In genomic region chr1:232805269-232806070, GRCh38 we compare ENCODE assay signal across 8 cellular contexts. TPM values are rescaled to one million over a fixed set of nuclear protein-coding genes. Genes with fewer than 3 reads are reported as not detected.
A peak's percentile ranks its signal among the peaks of the same experiment; 100 is the strongest.
DNase-seq lines count a peak whose midpoint lies in the region; ATAC-seq, FAIRE-seq and TF ChIP-seq lines count a peak whose summit lies in the region.

Gene MAP10 (plus strand): TSS chr1:232805416. CDS start chr1:232805450, 34 bp downstream.

- peak within 1 kb of the TSS; percentile 38 for H3K27ac Mint-ChIP-seq in activated CD4-positive, alpha-beta memory T cell treated with anti-CD3 and anti-CD28 coated beads for 36 hours

- no peak for TF ChIP-seq CTCF in lower leg skin (IDR thresholded peaks at IDR 0.05)

- H3K4me3 Mint-ChIP-seq in activated CD4-positive, alpha-beta memory T cell treated with anti-CD3 and anti-CD28 coated beads for 36 hours: peak within 1 kb of the TSS; percentile 84

- peaks cover 7% of the 10 kb centered on the region for H3K36me3 Mint-ChIP-seq in activated CD4-positive, alpha-beta memory T cell treated with anti-CD3 and anti-CD28 coated beads for 36 hours

- 9 to 19% methylated on average over 59 to 61 of the region's 74 CpGs for WGBS in lower leg skin, 2 donors

- no peaks in the 10 kb centered on the region for H3K27me3 Mint-ChIP-seq in activated CD4-positive, alpha-beta memory T cell treated with anti-CD3 and anti-CD28 coated beads for 36 hours

- POLR2A ChIA-PET in activated CD4-positive, alpha-beta memory T cell treated with anti-CD3 and anti-CD28 coated beads for 36 hours (lab: Charles Lee): interaction anchor here (1.0 to 1.1 kb wide), 2 partner anchors 118 to 145 kb away, joined by 3 read pairs; partner anchors contain the start of gene NTPCR

- H3K9me3 Mint-ChIP-seq in activated CD4-positive, alpha-beta memory T cell treated with anti-CD3 and anti-CD28 coated beads for 36 hours: peaks cover 28% of the 10 kb centered on the region

- TF ChIP-seq POLR2A in GM12891 (IDR thresholded peaks at IDR 0.05; ENCODE audit: low read depth, low read length): peak; percentile 77
- no peak for TF ChIP-seq POLR2A in lower leg skin (IDR thresholded peaks at IDR 0.05)

- H3K4me3 ChIP-seq in lower leg skin (ENCODE audit: low read depth, poor library complexity, severe bottlenecking): peak within 1 kb of the TSS; percentile 62

- ATAC-seq in HG02852 (IDR thresholded peaks at IDR 0.05; ENCODE audit: unreplicated experiment): peak; percentile 90

- intact Hi-C loops in activated CD4-positive, alpha-beta memory T cell treated with anti-CD3 and anti-CD28 coated beads for 36 hours (cut with micrococcal nuclease): loop anchor here (1.0 to 2.0 kb wide), 2 partner anchors 119 to 145 kb away; partner anchors contain the start of gene NTPCR
- intact Hi-C loops in lower leg skin (cut with DNase I; ENCODE audit: low total_unique reads): no loop called here

- DNase-seq in GM12891 (ENCODE audit: insufficient read length, low spot score): peak; percentile 71
- peak; percentile 80 for DNase-seq in NCI-H2227 treated with DMSO at 0.1 percent for 48 hours (lab: John Stamatoyannopoulos, UW)
- DNase-seq in activated CD4-positive, alpha-beta memory T cell treated with anti-CD3 and anti-CD28 coated beads for 36 hours: peak; percentile 84
- peak; percentile 42 to 62 for DNase-seq in dermis microvascular lymphatic vessel endothelial cell (ENCODE audit: low read depth in 2 of 2)
- DNase-seq in lower leg skin (ENCODE audit: low spot score in 2 of 2): peak; percentile 29 to 92
- DNase-seq in stimulated activated CD4-positive, alpha-beta T cell treated with anti-CD3 and anti-CD28 coated beads, Interleukin-4, amount 100 ng/mL, for 1 hour: peak; percentile 72
- no peak for DNase-seq in NCI-H1048 (lab: John Stamatoyannopoulos, UW)

- peaks cover 21% of the 10 kb centered on the region for H3K4me1 Mint-ChIP-seq in activated CD4-positive, alpha-beta memory T cell treated with anti-CD3 and anti-CD28 coated beads for 36 hours (ENCODE audit: low read depth)

- peak; percentile 94 for FAIRE-seq in GM12891 (lab: Jason Lieb, UNC)

- CTCF ChIA-PET in activated CD4-positive, alpha-beta memory T cell treated with anti-CD3 and anti-CD28 coated beads for 36 hours (lab: Charles Lee): interaction anchor here (0.7 to 1.2 kb wide), 2 partner anchors 79 to 148 kb away, joined by 3 read pairs; no protein-coding TSS in a partner anchor

TF ChIP-seq in GM12891, 5 proteins besides CTCF, POLR2A, EP300 and RAD21:
- no peak for TF ChIP-seq PAX5 (IDR thresholded peaks at IDR 0.05; ENCODE audit: insufficient read depth, low read length, severe bottlenecking)
- TF ChIP-seq TAF1 (IDR thresholded peaks at IDR 0.05; ENCODE audit: low read depth, low read length): peak; percentile 86
- 0 out of 2 replicates have a peak, but pooled peaks have one; percentile 38 for TF ChIP-seq POU2F2 (IDR thresholded peaks at IDR 0.05; ENCODE audit: low read depth, low read length)
- peak; percentile 68; the same call in 1 of the 2 replicates for TF ChIP-seq POLR2AphosphoS5 (IDR thresholded peaks at IDR 0.05; ENCODE audit: low read depth, low read length)

RNA-seq across cellular contexts. Expression of gene MAP10, which starts in this region (rescaled TPM):
- 1.1 TPM for polyA plus RNA-seq in GM12891 (2012; ENCODE audit: low read depth, missing spikeins)
- total RNA-seq in activated CD4-positive, alpha-beta memory T cell treated with anti-CD3 and anti-CD28 coated beads for 36 hours: 1 to 10 TPM in 1 of 2 experiments, under 1 TPM in 1; 0.86 to 1.1 TPM
- 0.64 and 0.76 TPM in 2 replicates for total RNA-seq in dermis microvascular lymphatic vessel endothelial cell
- total RNA-seq in lower leg skin: 1 to 10 TPM in 2 of 4 donors, under 1 TPM in 2; 0.04 to 1.6 (median 0.91) TPM

Comparison
In these comparisons a context has a peak if more than half of its experiments do, and no peak if none do; other contexts are left out.
1. Peak in DNase-seq in dermis microvascular lymphatic vessel endothelial cell; RNA of the gene not detected or under 1 TPM.